Comparison of ENCODE assay signal across 26 cellular contexts in the genomic region with DNA sequence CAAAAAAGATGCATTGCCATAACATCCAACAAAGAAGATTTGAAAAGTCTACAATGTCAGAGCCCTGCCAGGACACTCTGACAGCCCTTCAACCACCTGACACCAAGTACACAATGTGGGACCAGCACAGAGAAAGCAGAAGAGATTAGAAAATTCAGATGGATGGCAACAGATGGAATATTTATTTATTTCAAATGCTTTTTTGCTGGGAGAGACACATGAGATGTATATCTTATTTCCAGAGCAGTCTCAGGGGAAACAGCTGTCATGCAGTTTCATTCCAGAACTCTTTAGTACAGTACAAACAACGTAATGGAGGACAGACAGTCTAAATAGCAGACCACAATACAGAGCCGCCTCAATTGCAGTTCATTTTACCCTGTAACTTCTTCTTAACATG.
DNase-seq lines count a peak whose midpoint lies in the region; ATAC-seq and TF ChIP-seq lines count a peak whose summit lies in the region.
"Had no signal": no experiment of that assay in that cellular context is flagged by ENCODE, and none has a peak within 500 bp of the region (broad histone marks: within the 10 kb centered on the region; RNA-seq: fewer than 3 reads in every experiment).

No MANE protein-coding gene starts in this region.

- H2AFZ ChIP-seq in IMR-90 (replicated peaks; ENCODE audit: low read length, poor library complexity) (no peak overlapping the region), neuronal stem cell (ENCODE audit: low read length) (peak overlapping the region; percentile 27)

- H3K79me1 ChIP-seq in IMR-90 (ENCODE audit: low read depth in 1 of 2, low read length in 2 of 2) (no peaks in the 10 kb centered on the region), neuronal stem cell (ENCODE audit: low read depth, low read length) (no peaks in the 10 kb centered on the region)

- TF ChIP-seq RAD21 in IMR-90 (IDR thresholded peaks at IDR 0.05; ENCODE audit: low read length): no peak

- peak overlapping the region; percentile 62; the same call in 1 of the 2 replicates for H3K4me2 ChIP-seq in IMR-90 (ENCODE audit: low read depth, low read length)
- H3K4me2 ChIP-seq in neuronal stem cell (ENCODE audit: insufficient read depth, low read length, poor library complexity, severe bottlenecking): no peak overlapping the region

- H4K5ac ChIP-seq in IMR-90 (ENCODE audit: low read depth, low read length): no peak overlapping the region

- H3K4me1 ChIP-seq in IMR-90 (ENCODE audit: control insufficient read depth, insufficient read depth, low read length): peaks cover 4% of the 10 kb centered on the region; the same call in 1 of the 2 replicates
- peaks cover 0 to 12% of the 10 kb centered on the region in 2 donors for H3K4me1 ChIP-seq in neuronal stem cell (ENCODE audit: control insufficient read depth in 2 of 2, insufficient read depth in 1 of 2, low read depth in 1 of 2, low read length in 2 of 2)
- H3K4me1 ChIP-seq: tibial nerve had no signal

- H2BK20ac ChIP-seq in IMR-90 (ENCODE audit: low read depth, low read length): no peak overlapping the region; the same call in 1 of the 2 replicates

- no peak for TF ChIP-seq POLR2A in IMR-90 (IDR thresholded peaks at IDR 0.05; ENCODE audit: low read depth, low read length)

- intact Hi-C loops in IMR-90 (cut with micrococcal nuclease): loop anchor here (2.0 kb wide), 1 partner anchor 15 kb away; no protein-coding TSS in a partner anchor

- no peak overlapping the region for H2AK5ac ChIP-seq in IMR-90 (ENCODE audit: low read depth, low read length)
- H2AK5ac ChIP-seq in neuronal stem cell (ENCODE audit: low read depth, low read length): no peak overlapping the region

- no peaks in the 10 kb centered on the region for H3K9me1 ChIP-seq in IMR-90 (ENCODE audit: insufficient read depth, low read length)

- H2BK120ac ChIP-seq in IMR-90 (ENCODE audit: low read depth, low read length) (peak overlapping the region; percentile 12; the same call in 1 of the 2 replicates), neuronal stem cell (ENCODE audit: low read depth, low read length) (no peak overlapping the region)

- peak; percentile 35 for DNase-seq in IMR-90
- peak; percentile 76 for DNase-seq in NCI-H2171 treated with DMSO at 0.1 percent for 48 hours (lab: John Stamatoyannopoulos, UW)
- DNase-seq in dedifferentiated amniotic fluid mesenchymal stem cell (ENCODE audit: extremely low spot score): peak; percentile 46
- no peak for DNase-seq in neuronal stem cell (ENCODE audit: low spot score)
- no peak for DNase-seq in naive thymus-derived CD8-positive, alpha-beta T cell
- no peak for DNase-seq in RPMI8226
- DNase-seq: activated CD4-positive, alpha-beta T cell treated with anti-CD3 and anti-CD28 coated beads for 4 hours; activated CD8-positive, alpha-beta T cell treated with anti-CD3 and anti-CD28 coated beads, Interleukin-2, amount 10 ng/mL, durations not matched to agents 7 days and 5 days; activated naive CD4-positive, alpha-beta T cell treated with anti-CD3 and anti-CD28 coated beads, Interleukin-2, amount 10 ng/mL, durations not matched to agents 7 days and 5 days; AML-193; brain microvascular endothelial cell; CD4-positive, alpha-beta T cell; cerebellar nuclear complex; EL; hippocampal formation; immature natural killer cell; KG1; left cardiac atrium; NCI-H2081 treated with DMSO at 0.1 percent for 48 hours; right cardiac atrium; stimulated activated CD4-positive, alpha-beta T cell treated with anti-CD3 and anti-CD28 coated beads, Interleukin-15, amount 100 ng/mL, for 24 hours had no signal

- H3K4ac ChIP-seq in IMR-90 (ENCODE audit: low read depth, low read length): no peak overlapping the region
- no peak overlapping the region for H3K4ac ChIP-seq in neuronal stem cell (ENCODE audit: low read length)

- dilution Hi-C loops in IMR-90 (cut with HindIII; ENCODE audit: low sequenced_read_pairs, unreplicated experiment): no loop called here

- peaks cover 0 to 21% (median 4%) of the 10 kb centered on the region in 5 donors for H3K27me3 Mint-ChIP-seq in naive thymus-derived CD8-positive, alpha-beta T cell

- no peak overlapping the region for H3K9ac ChIP-seq in IMR-90 (ENCODE audit: low read depth, low read length)
- no peak overlapping the region for H3K9ac ChIP-seq in neuronal stem cell (ENCODE audit: low read depth, low read length, poor library complexity)

- H4K8ac ChIP-seq in IMR-90 (ENCODE audit: low read depth in 2 of 2, low read length in 2 of 2): no peak overlapping the region
- no peak overlapping the region for H4K8ac ChIP-seq in neuronal stem cell (ENCODE audit: low read depth, low read length)

- in situ Hi-C loops in IMR-90 (cut with MboI; ENCODE audit: low sequenced_read_pairs): no loop called here

- CTCF ChIA-PET in IMR-90 (lab: Yijun Ruan, JAX): no interaction called here

- no peaks in the 10 kb centered on the region for H3K9me3 Mint-ChIP-seq in naive thymus-derived CD8-positive, alpha-beta T cell
- H3K9me3 Mint-ChIP-seq: activated naive CD4-positive, alpha-beta T cell treated with anti-CD3 and anti-CD28 coated beads, Interleukin-2, amount 10 ng/mL, durations not matched to agents 7 days and 5 days; activated T-helper 17 cell treated with anti-CD3 and anti-CD28 coated beads, Interleukin-2, amount 50 U/mL, for 72 hours; CD4-positive, alpha-beta T cell; stimulated activated effector memory CD8-positive, alpha-beta T cell treated with anti-CD3 and anti-CD28 coated beads, Interleukin-12 subunit alpha, Interleukin-12 subunit beta, amount 100 ng/mL, for 72 hours had no signal

- H3K14ac ChIP-seq in IMR-90 (replicated peaks; ENCODE audit: low read depth, low read length) (no peak overlapping the region), neuronal stem cell (ENCODE audit: low read length) (no peak overlapping the region)

- H2BK12ac ChIP-seq in neuronal stem cell (ENCODE audit: low read length): no peak overlapping the region

- TF ChIP-seq CTCF in IMR-90 (conservative IDR thresholded peaks at IDR 0.05; ENCODE audit: low read depth, low read length): no peak

- no peaks in the 10 kb centered on the region for H3K4me1 Mint-ChIP-seq in naive thymus-derived CD8-positive, alpha-beta T cell
- H3K4me1 Mint-ChIP-seq: activated naive CD4-positive, alpha-beta T cell treated with anti-CD3 and anti-CD28 coated beads, Interleukin-2, amount 10 ng/mL, durations not matched to agents 7 days and 5 days; activated T-helper 17 cell treated with anti-CD3 and anti-CD28 coated beads, Interleukin-2, amount 50 U/mL, for 72 hours; immature natural killer cell; stimulated activated effector memory CD8-positive, alpha-beta T cell treated with anti-CD3 and anti-CD28 coated beads, Interleukin-12 subunit alpha, Interleukin-12 subunit beta, amount 100 ng/mL, for 72 hours had no signal

- no peaks in the 10 kb centered on the region for H3K36me3 ChIP-seq in IMR-90 (ENCODE audit: control insufficient read depth, insufficient read depth, low read length)
- no peaks in the 10 kb centered on the region for H3K36me3 ChIP-seq in neuronal stem cell (replicated peaks in 1 of 2; ENCODE audit: control insufficient read depth in 2 of 2, insufficient read depth in 2 of 2, low read length in 2 of 2)
- H3K36me3 ChIP-seq: brain microvascular endothelial cell, tibial nerve had no signal

- H3K23ac ChIP-seq in IMR-90 (ENCODE audit: low read depth, low read length): no peak overlapping the region
- no peak overlapping the region for H3K23ac ChIP-seq in neuronal stem cell (ENCODE audit: low read depth, low read length, poor library complexity)

- no peak overlapping the region for H3K4me3 Mint-ChIP-seq in naive thymus-derived CD8-positive, alpha-beta T cell
- H3K4me3 Mint-ChIP-seq: activated CD8-positive, alpha-beta T cell treated with anti-CD3 and anti-CD28 coated beads, Interleukin-2, amount 10 ng/mL, durations not matched to agents 7 days and 5 days; activated naive CD4-positive, alpha-beta T cell treated with anti-CD3 and anti-CD28 coated beads, Interleukin-2, amount 10 ng/mL, durations not matched to agents 7 days and 5 days; activated T-helper 17 cell treated with anti-CD3 and anti-CD28 coated beads, Interleukin-2, amount 50 U/mL, for 72 hours; CD4-positive, alpha-beta T cell; immature natural killer cell; stimulated activated effector memory CD8-positive, alpha-beta T cell treated with anti-CD3 and anti-CD28 coated beads, Interleukin-12 subunit alpha, Interleukin-12 subunit beta, amount 100 ng/mL, for 72 hours had no signal

- H2BK5ac ChIP-seq in IMR-90 (ENCODE audit: low read depth, low read length, poor library complexity, severe bottlenecking) (no peak overlapping the region), neuronal stem cell (ENCODE audit: low read length) (no peak overlapping the region)

- H4K20me1 ChIP-seq in IMR-90 (ENCODE audit: insufficient read depth, low read length): no peaks in the 10 kb centered on the region

- H3K9me3 ChIP-seq in IMR-90 (ENCODE audit: control insufficient read depth, insufficient read depth, low read length): no peaks in the 10 kb centered on the region
- peaks cover 0 to 3% of the 10 kb centered on the region in 2 donors for H3K9me3 ChIP-seq in neuronal stem cell (replicated peaks in 1 of 2; ENCODE audit: control insufficient read depth in 2 of 2, insufficient read depth in 1 of 2, low read depth in 1 of 2, low read length in 2 of 2)
- H3K9me3 ChIP-seq: tibial nerve had no signal

- no peak overlapping the region for H3K4me3 ChIP-seq in IMR-90 (ENCODE audit: insufficient read depth, low read depth, low read length)
- no peak overlapping the region for H3K4me3 ChIP-seq in neuronal stem cell (ENCODE audit: low read length in 2 of 2)
- H3K4me3 ChIP-seq: tibial nerve had no signal

- ATAC-seq in IMR-90 (ENCODE audit: low read depth) (peak; percentile 81), GM19324 (IDR thresholded peaks at IDR 0.05; ENCODE audit: low FRiP score, unreplicated experiment) (no peak), GM18519 (IDR thresholded peaks at IDR 0.05; ENCODE audit: low FRiP score, unreplicated experiment) (no peak)
- no peak for ATAC-seq in naive thymus-derived CD8-positive, alpha-beta T cell
- ATAC-seq: activated CD8-positive, alpha-beta T cell treated with anti-CD3 and anti-CD28 coated beads, Interleukin-2, amount 10 ng/mL, durations not matched to agents 7 days and 5 days; activated T-helper 17 cell treated with anti-CD3 and anti-CD28 coated beads, Interleukin-2, amount 50 U/mL, for 72 hours; left cardiac atrium; right cardiac atrium had no signal

- H3K36me3 Mint-ChIP-seq in naive thymus-derived CD8-positive, alpha-beta T cell: no peaks in the 10 kb centered on the region
- H3K36me3 Mint-ChIP-seq: activated naive CD4-positive, alpha-beta T cell treated with anti-CD3 and anti-CD28 coated beads, Interleukin-2, amount 10 ng/mL, durations not matched to agents 7 days and 5 days; immature natural killer cell; stimulated activated effector memory CD8-positive, alpha-beta T cell treated with anti-CD3 and anti-CD28 coated beads, Interleukin-12 subunit alpha, Interleukin-12 subunit beta, amount 100 ng/mL, for 72 hours had no signal

- no peak overlapping the region for H2AK9ac ChIP-seq in IMR-90 (replicated peaks; ENCODE audit: low read depth, low read length, poor library complexity)

- H3K27me3 ChIP-seq in IMR-90 (ENCODE audit: control insufficient read depth, insufficient read depth, low read length) (no peaks in the 10 kb centered on the region; the same call in none of the 2 replicates), neuronal stem cell (ENCODE audit: control insufficient read depth in 3 of 3, insufficient read depth in 3 of 3, low read depth in 1 of 3, low read length in 3 of 3) (no peaks in the 10 kb centered on the region)
- H3K27me3 ChIP-seq: brain microvascular endothelial cell, tibial nerve had no signal

- H3K56ac ChIP-seq in IMR-90 (ENCODE audit: extremely low read depth, insufficient read depth, low read length): no peak overlapping the region

- no TSS peak for BruUV-seq in IMR-90 (replicated peaks; lab: Mats Ljungman, UMichigan)

- no peak overlapping the region for H4K91ac ChIP-seq in IMR-90 (ENCODE audit: insufficient read depth, low read depth, low read length)
- no peak overlapping the region for H4K91ac ChIP-seq in neuronal stem cell (ENCODE audit: low read depth, low read length, poor library complexity)

- H3K27ac ChIP-seq in IMR-90 (ENCODE audit: insufficient read depth, low read length): no peak overlapping the region; the same call in 1 of the 2 replicates
- H3K27ac ChIP-seq in neuronal stem cell (replicated peaks; ENCODE audit: low read length): no peak overlapping the region
- H3K27ac ChIP-seq: brain microvascular endothelial cell, tibial nerve had no signal

- POLR2A ChIA-PET in IMR-90 (lab: Charles Lee; ENCODE audit: unreplicated experiment): no interaction called here
- POLR2A ChIA-PET in naive thymus-derived CD8-positive, alpha-beta T cell (lab: Charles Lee): no interaction called here

- WGBS in IMR-90 (ENCODE audit: extremely low coverage in 2 of 2, insufficient read length in 1 of 2), 2 experiments: no CpG with 5 or more reads among the region's 2 CpGs
- WGBS in neuronal stem cell (ENCODE audit: extremely low coverage in 2 of 2, insufficient read length in 2 of 2, insufficient replicate concordance in 1 of 2), 2 donors: no CpG with 5 or more reads among the region's 2 CpGs

- H3K18ac ChIP-seq in IMR-90 (ENCODE audit: low read depth, low read length) (peak overlapping the region; percentile 50; the same call in 1 of the 2 replicates), neuronal stem cell (ENCODE audit: low read length) (no peak overlapping the region)

- H3K27ac Mint-ChIP-seq in naive thymus-derived CD8-positive, alpha-beta T cell: no peak overlapping the region
- H3K27ac Mint-ChIP-seq: activated CD8-positive, alpha-beta T cell treated with anti-CD3 and anti-CD28 coated beads, Interleukin-2, amount 10 ng/mL, durations not matched to agents 7 days and 5 days; activated naive CD4-positive, alpha-beta T cell treated with anti-CD3 and anti-CD28 coated beads, Interleukin-2, amount 10 ng/mL, durations not matched to agents 7 days and 5 days; activated T-helper 17 cell treated with anti-CD3 and anti-CD28 coated beads, Interleukin-2, amount 50 U/mL, for 72 hours; CD4-positive, alpha-beta T cell; immature natural killer cell; stimulated activated effector memory CD8-positive, alpha-beta T cell treated with anti-CD3 and anti-CD28 coated beads, Interleukin-12 subunit alpha, Interleukin-12 subunit beta, amount 100 ng/mL, for 72 hours had no signal

- H2BK15ac ChIP-seq in IMR-90 (ENCODE audit: low read depth, low read length): no peak overlapping the region
- H2BK15ac ChIP-seq in neuronal stem cell (ENCODE audit: low read length): no peak overlapping the region

Comparison
In these comparisons a context has a peak if more than half of its experiments do, and no peak if none do; other contexts are left out.
1. DNase-seq: peak in IMR-90 (single experiment), NCI-H2171 treated with DMSO at 0.1 percent for 48 hours (single experiment) and dedifferentiated amniotic fluid mesenchymal stem cell (single experiment); none in neuronal stem cell (single experiment), naive thymus-derived CD8-positive, alpha-beta T cell (0 of 10) and RPMI8226 (single experiment).